In the genomic region with DNA sequence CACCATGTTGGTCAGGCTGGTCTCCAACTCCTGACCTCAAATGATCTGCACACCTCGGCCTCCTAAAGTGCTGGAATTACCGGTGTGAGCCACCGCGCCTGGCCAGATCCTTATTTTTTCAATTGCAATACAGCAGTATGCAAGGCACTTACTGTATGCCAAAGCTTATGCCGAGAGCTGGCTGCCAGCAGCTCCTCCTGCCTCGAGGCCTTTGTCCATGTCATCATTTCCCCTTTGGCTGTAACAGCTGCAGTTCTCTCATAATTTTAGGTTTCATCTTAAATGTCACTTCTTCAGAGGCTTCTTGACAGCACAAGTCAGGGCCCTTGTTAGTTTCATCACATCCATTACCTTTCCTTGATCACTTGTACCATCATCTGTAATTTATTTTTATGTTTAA, we compare ENCODE assay signal across 8 cellular contexts. TPM values are rescaled to one million over a fixed set of nuclear protein-coding genes. Genes with fewer than 3 reads are reported as not detected.
A peak's percentile ranks its signal among the peaks of the same experiment; 100 is the strongest.
DNase-seq lines count a peak whose midpoint lies in the region; ATAC-seq and TF ChIP-seq lines count a peak whose summit lies in the region.

No MANE protein-coding gene starts in this region.

- no peak overlapping the region for H3K9ac ChIP-seq in MM.1S (ENCODE audit: low read length)

- H3K27ac Mint-ChIP-seq in Caco-2 (ENCODE audit: unreplicated experiment) = peak overlapping the region; percentile 95

- H3K4me3 ChIP-seq in Caco-2 (ENCODE audit: low read depth, low read length) (no peak overlapping the region), MM.1S (ENCODE audit: low read length) (no peak overlapping the region), muscle layer of duodenum (ENCODE audit: low read depth in 1 of 2, low read length in 2 of 2) (no peak overlapping the region)

- H3K27me3 Mint-ChIP-seq in Caco-2 (ENCODE audit: insufficient read depth, unreplicated experiment) = no peaks in the 10 kb centered on the region

- DNase-seq in Caco-2 (no peak), MM.1S (peak; percentile 35), NCI-H526 treated with DMSO at 0.1 percent for 48 hours (lab: John Stamatoyannopoulos, UW) (no peak), HuH-7.5 (ENCODE audit: low spot score) (no peak)

- CTCF ChIA-PET in Caco-2 (lab: Charles Lee) = no interaction called here

- TF ChIP-seq CTCF in Caco-2 (IDR thresholded peaks at IDR 0.05; ENCODE audit: insufficient read depth in 1 of 2, low read depth in 1 of 2, low read length in 1 of 2, severe bottlenecking in 1 of 2, unreplicated experiment in 1 of 2) = no peak
- TF ChIP-seq CTCF in MM.1S (IDR thresholded peaks at IDR 0.05; ENCODE audit: low read length) = no peak

- H3K9me3 ChIP-seq in Caco-2 (no peaks in the 10 kb centered on the region), MM.1S (replicated peaks; ENCODE audit: insufficient read depth, low read length) (no peaks in the 10 kb centered on the region), muscle layer of duodenum (ENCODE audit: control insufficient read depth in 1 of 2, low read length in 2 of 2) (no peaks in the 10 kb centered on the region)

- H3K9me3 Mint-ChIP-seq in Caco-2 (ENCODE audit: unreplicated experiment) = no peaks in the 10 kb centered on the region

- H4K20me1 ChIP-seq in MM.1S (ENCODE audit: insufficient read depth, low read length) = no peaks in the 10 kb centered on the region

- H3K36me3 ChIP-seq in Caco-2 (ENCODE audit: control insufficient read depth, insufficient read depth, low read length) (peaks cover 2% of the 10 kb centered on the region), MM.1S (replicated peaks; ENCODE audit: insufficient read depth, low read length) (peaks cover 5% of the 10 kb centered on the region; the same call in 1 of the 2 replicates), muscle layer of duodenum (ENCODE audit: control insufficient read depth in 1 of 2, insufficient read depth in 2 of 2, low read length in 2 of 2) (peaks cover 0 to 7% of the 10 kb centered on the region in 2 donors)

- H3F3A ChIP-seq in MM.1S (ENCODE audit: insufficient read depth, low read length) = peaks cover 44% of the 10 kb centered on the region

- H3K4me1 ChIP-seq in Caco-2 = peaks cover 11% of the 10 kb centered on the region
- H3K4me1 ChIP-seq in MM.1S (ENCODE audit: low read length) = peaks cover 45% of the 10 kb centered on the region
- peaks cover 6 to 9% of the 10 kb centered on the region in 2 donors for H3K4me1 ChIP-seq in muscle layer of duodenum (ENCODE audit: control insufficient read depth in 1 of 2, insufficient read depth in 2 of 2, low read length in 2 of 2)

- peaks cover 40% of the 10 kb centered on the region for H3K79me2 ChIP-seq in MM.1S (ENCODE audit: low read length)

- H3K36me3 Mint-ChIP-seq in Caco-2 (ENCODE audit: insufficient read depth, unreplicated experiment) = peaks cover 30% of the 10 kb centered on the region

- no peak overlapping the region for H3K4me3 Mint-ChIP-seq in Caco-2 (ENCODE audit: unreplicated experiment)

- BruUV-seq in Caco-2 (replicated peaks; lab: Mats Ljungman, UMichigan) = no TSS peak

- H3K27ac ChIP-seq in MM.1S (ENCODE audit: low read length) = peak overlapping the region; percentile 87; the same call in 1 of the 2 replicates
- peak overlapping the region; percentile 29 for H3K27ac ChIP-seq in angular gyrus (ENCODE audit: low read depth, low read length)
- H3K27ac ChIP-seq in muscle layer of duodenum (ENCODE audit: low read length) = peak overlapping the region; percentile 86

- no peaks in the 10 kb centered on the region for H3K9me2 ChIP-seq in MM.1S (replicated peaks; ENCODE audit: insufficient read depth, low read length)

- peaks cover 8% of the 10 kb centered on the region for H3K4me1 Mint-ChIP-seq in Caco-2 (ENCODE audit: low read depth, unreplicated experiment)

- ATAC-seq in GM19397 (IDR thresholded peaks at IDR 0.05; ENCODE audit: unreplicated experiment) (no peak), GM21526 (IDR thresholded peaks at IDR 0.05; ENCODE audit: low FRiP score, unreplicated experiment) (no peak)

- H3K27me3 ChIP-seq in Caco-2 (replicated peaks; ENCODE audit: control insufficient read depth, insufficient read depth, low read length) = no peaks in the 10 kb centered on the region
- no peaks in the 10 kb centered on the region for H3K27me3 ChIP-seq in MM.1S (replicated peaks; ENCODE audit: insufficient read depth, low read length)
- no peaks in the 10 kb centered on the region for H3K27me3 ChIP-seq in muscle layer of duodenum (ENCODE audit: low read depth, low read length)

- H3K4me2 ChIP-seq in MM.1S (ENCODE audit: low read depth, low read length) = peak overlapping the region; percentile 95; the same call in 1 of the 2 replicates

- intact Hi-C loops in Caco-2 (cut with micrococcal nuclease; ENCODE audit: unreplicated experiment) = no loop called here

- POLR2A ChIA-PET in Caco-2 (lab: Charles Lee) = interaction anchor here (1.2 to 2.9 kb wide), 3 partner anchors 13 to 31 kb away, joined by 3 to 22 read pairs (median 9); partner anchors contain the start of gene CCDC134

- no peak overlapping the region for H2AFZ ChIP-seq in MM.1S (ENCODE audit: low read length)

RNA-seq across cellular contexts. Expression of gene SREBF2, which starts 1.5 kb away (rescaled TPM):
- 134 and 150 TPM in 2 replicates for total RNA-seq in Caco-2 (2022)

RNA-seq across cellular contexts. Expression of gene CCDC134, which starts 30.9 kb away (rescaled TPM):
- 24.3 and 24.8 TPM in 2 replicates for total RNA-seq in Caco-2 (2022)

Comparison
In these comparisons a context has a peak if more than half of its experiments do, and no peak if none do; other contexts are left out.
1. H3K27ac ChIP-seq: peak in every context shown above with its lines; median percentile 87 in MM.1S; 86 in muscle layer of duodenum; 29 in angular gyrus.